In the genomic region with DNA sequence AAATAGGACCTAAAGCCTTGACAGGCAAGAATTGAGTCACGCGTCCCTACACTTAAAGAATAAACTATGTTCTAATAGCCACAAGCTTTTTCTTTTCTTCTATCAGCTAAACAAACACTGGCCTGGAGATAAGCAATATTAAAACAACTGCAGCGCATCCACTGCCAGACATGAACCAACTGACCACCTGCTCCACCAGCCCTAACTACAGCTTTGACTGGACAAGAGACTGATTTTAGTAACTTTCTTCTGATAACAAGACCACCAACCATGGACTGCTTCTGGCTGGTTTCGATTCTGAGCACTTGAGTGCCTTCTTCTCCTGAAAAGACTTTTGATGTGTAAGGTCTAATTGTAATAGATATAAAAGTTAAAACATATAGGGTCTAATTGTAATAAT, we compare ENCODE assay signal across 1 cellular context.
TF ChIP-seq lines count a peak whose summit lies in the region.

No MANE protein-coding gene starts in this region.

TF ChIP-seq in SK-N-SH treated with all-trans-retinoic acid at 6 μM for 48 hours, 23 proteins besides CTCF, POLR2A, EP300 and RAD21:
- TF ChIP-seq, protein P1, sequence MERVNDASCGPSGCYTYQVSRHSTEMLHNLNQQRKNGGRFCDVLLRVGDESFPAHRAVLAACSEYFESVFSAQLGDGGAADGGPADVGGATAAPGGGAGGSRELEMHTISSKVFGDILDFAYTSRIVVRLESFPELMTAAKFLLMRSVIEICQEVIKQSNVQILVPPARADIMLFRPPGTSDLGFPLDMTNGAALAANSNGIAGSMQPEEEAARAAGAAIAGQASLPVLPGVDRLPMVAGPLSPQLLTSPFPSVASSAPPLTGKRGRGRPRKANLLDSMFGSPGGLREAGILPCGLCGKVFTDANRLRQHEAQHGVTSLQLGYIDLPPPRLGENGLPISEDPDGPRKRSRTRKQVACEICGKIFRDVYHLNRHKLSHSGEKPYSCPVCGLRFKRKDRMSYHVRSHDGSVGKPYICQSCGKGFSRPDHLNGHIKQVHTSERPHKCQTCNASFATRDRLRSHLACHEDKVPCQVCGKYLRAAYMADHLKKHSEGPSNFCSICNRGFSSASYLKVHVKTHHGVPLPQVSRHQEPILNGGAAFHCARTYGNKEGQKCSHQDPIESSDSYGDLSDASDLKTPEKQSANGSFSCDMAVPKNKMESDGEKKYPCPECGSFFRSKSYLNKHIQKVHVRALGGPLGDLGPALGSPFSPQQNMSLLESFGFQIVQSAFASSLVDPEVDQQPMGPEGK (CRISPR knock-in tag; IDR thresholded peaks at IDR 0.05; ENCODE audit: borderline replicate concordance): no peak
- TF ChIP-seq RARB (CRISPR knock-in tag; IDR thresholded peaks at IDR 0.05): no peak
- TF ChIP-seq TSHZ2 (CRISPR knock-in tag; IDR thresholded peaks at IDR 0.05): no peak
- no peak for TF ChIP-seq ZNF70 (CRISPR knock-in tag; IDR thresholded peaks at IDR 0.05)
- TF ChIP-seq ARNTL (CRISPR knock-in tag; IDR thresholded peaks at IDR 0.05; ENCODE audit: borderline replicate concordance, low read depth): no peak
- TF ChIP-seq ISL1 (CRISPR knock-in tag; IDR thresholded peaks at IDR 0.05): no peak
- no peak for TF ChIP-seq ZNF8 (CRISPR knock-in tag; IDR thresholded peaks at IDR 0.05)
